ENCODE assay signal across 42 cellular contexts in genomic region chr19:53652476-53652875, GRCh38. TPM values are rescaled to one million over a fixed set of nuclear protein-coding genes. Genes with fewer than 3 reads are reported as not detected.
"Had no signal": no experiment of that assay in that cellular context is flagged by ENCODE, and none has a peak within 500 bp of the region (broad histone marks: within the 10 kb centered on the region; RNA-seq: fewer than 3 reads in every experiment).

No MANE protein-coding gene starts in this region.

- DNase-seq: activated effector memory CD4-positive, alpha-beta T cell treated with anti-CD3 and anti-CD28 coated beads, Interleukin-2, amount 50 U/mL, for 16 hours; activated effector memory CD4-positive, alpha-beta T cell treated with Interleukin-2 at 50 U/mL for 16 hours; activated gamma-delta T cell; activated gamma-delta T cell treated with Interleukin-2 at 50 U/mL for 16 hours; activated naive CD4-positive, alpha-beta T cell; activated naive CD4-positive, alpha-beta T cell treated with anti-CD3 and anti-CD28 coated beads for 36 hours; activated naive CD4-positive, alpha-beta T cell treated with anti-CD3 and anti-CD28 coated beads, Interleukin-2, amount 10 ng/mL, durations not matched to agents 7 days and 5 days; activated naive CD4-positive, alpha-beta T cell treated with anti-CD3 and anti-CD28 coated beads, Interleukin-2, amount 50 U/mL, for 16 hours; activated naive CD4-positive, alpha-beta T cell treated with Interleukin-2 at 50 U/mL for 16 hours; activated naive CD8-positive, alpha-beta T cell treated with anti-CD3 and anti-CD28 coated beads for 36 hours; activated naive CD8-positive, alpha-beta T cell treated with anti-CD3 and anti-CD28 coated beads, Interleukin-2, amount 10 ng/mL, durations not matched to agents 7 days and 5 days; activated naive CD8-positive, alpha-beta T cell treated with anti-CD3 and anti-CD28 coated beads, Interleukin-2, amount 50 U/mL, for 24 hours; activated T-cell treated with anti-CD3 and anti-CD28 coated beads, Interleukin-2, amount 50 U/mL, for 1 hour; activated T-cell treated with anti-CD3 and anti-CD28 coated beads, Interleukin-2, amount 50 U/mL, for 24 hours; activated T-cell treated with anti-CD3 and anti-CD28 coated beads, Interleukin-2, amount 50 U/mL, for 4 hours; activated T-cell treated with anti-CD3 and anti-CD28 coated beads, Interleukin-2, amount 50 U/mL, for 48 hours; activated T-cell treated with anti-CD3 and anti-CD28 coated beads, Interleukin-2, amount 50 U/mL, for 72 hours; adrenal gland; amniotic stem cell; amygdala; anterior cingulate cortex; aorta; body of pancreas; brain microvascular endothelial cell; caudate nucleus; central memory CD4-positive, alpha-beta T cell; cerebellar nuclear complex had no signal

- ATAC-seq: activated naive CD4-positive, alpha-beta T cell treated with anti-CD3 and anti-CD28 coated beads, Interleukin-2, amount 50 U/mL, for 72 hours; activated naive CD8-positive, alpha-beta T cell treated with anti-CD3 and anti-CD28 coated beads, Interleukin-2, amount 50 U/mL, for 24 hours; activated T-cell treated with anti-CD3 and anti-CD28 coated beads, Interleukin-2, amount 50 U/mL, for 4 hours; activated T-cell treated with anti-CD3 and anti-CD28 coated beads, Interleukin-2, amount 50 U/mL, for 72 hours; activated T-helper 17 cell treated with anti-CD3 and anti-CD28 coated beads, Interleukin-2, amount 50 U/mL, for 72 hours; body of pancreas had no signal

- H3K27ac ChIP-seq: adrenal gland, ascending aorta, body of pancreas, brain microvascular endothelial cell, breast epithelium, cardiac muscle cell had no signal

- H3K27me3 ChIP-seq: adrenal gland, ascending aorta, body of pancreas, brain microvascular endothelial cell, breast epithelium, cardiac muscle cell had no signal

- H3K4me3 Mint-ChIP-seq: activated naive CD4-positive, alpha-beta T cell treated with anti-CD3 and anti-CD28 coated beads for 36 hours; activated naive CD4-positive, alpha-beta T cell treated with anti-CD3 and anti-CD28 coated beads, Interleukin-2, amount 10 ng/mL, durations not matched to agents 7 days and 5 days; activated naive CD4-positive, alpha-beta T cell treated with anti-CD3 and anti-CD28 coated beads, Interleukin-2, amount 50 U/mL, for 24 hours; activated naive CD8-positive, alpha-beta T cell; activated naive CD8-positive, alpha-beta T cell treated with anti-CD3 and anti-CD28 coated beads for 36 hours; activated naive CD8-positive, alpha-beta T cell treated with anti-CD3 and anti-CD28 coated beads, Interleukin-2, amount 10 ng/mL, durations not matched to agents 7 days and 5 days; activated naive CD8-positive, alpha-beta T cell treated with anti-CD3 and anti-CD28 coated beads, Interleukin-2, amount 50 U/mL, for 24 hours; activated T-cell treated with anti-CD3 and anti-CD28 coated beads, Interleukin-2, amount 50 U/mL, for 24 hours; activated T-cell treated with anti-CD3 and anti-CD28 coated beads, Interleukin-2, amount 50 U/mL, for 4 hours; activated T-cell treated with anti-CD3 and anti-CD28 coated beads, Interleukin-2, amount 50 U/mL, for 72 hours; activated T-helper 1 cell treated with anti-CD3 and anti-CD28 coated beads, Interleukin-12 subunit alpha, Interleukin-12 subunit beta, Interleukin-2, Interleukin-4 antibody, amounts not matched to agents 30 ng/mL and 10 ng/mL and 1 ng/mL, durations not matched to agents 14 hours and 24 hours and 36 hours; activated T-helper 17 cell treated with anti-CD3 and anti-CD28 coated beads, Interleukin-2, amount 50 U/mL, for 72 hours; brain; central memory CD8-positive, alpha-beta T cell had no signal

- H3K4me3 ChIP-seq: adrenal gland, ascending aorta, body of pancreas, breast epithelium, cardiac muscle cell had no signal

- H3K27ac Mint-ChIP-seq: activated naive CD4-positive, alpha-beta T cell treated with anti-CD3 and anti-CD28 coated beads for 36 hours; activated naive CD4-positive, alpha-beta T cell treated with anti-CD3 and anti-CD28 coated beads, Interleukin-2, amount 10 ng/mL, durations not matched to agents 7 days and 5 days; activated naive CD4-positive, alpha-beta T cell treated with anti-CD3 and anti-CD28 coated beads, Interleukin-2, amount 50 U/mL, for 24 hours; activated naive CD4-positive, alpha-beta T cell treated with anti-CD3 and anti-CD28 coated beads, Interleukin-2, amount 50 U/mL, for 72 hours; activated naive CD8-positive, alpha-beta T cell; activated naive CD8-positive, alpha-beta T cell treated with anti-CD3 and anti-CD28 coated beads for 36 hours; activated naive CD8-positive, alpha-beta T cell treated with anti-CD3 and anti-CD28 coated beads, Interleukin-2, amount 10 ng/mL, durations not matched to agents 7 days and 5 days; activated naive CD8-positive, alpha-beta T cell treated with anti-CD3 and anti-CD28 coated beads, Interleukin-2, amount 50 U/mL, for 24 hours; activated T-cell treated with anti-CD3 and anti-CD28 coated beads, Interleukin-2, amount 50 U/mL, for 24 hours; activated T-cell treated with anti-CD3 and anti-CD28 coated beads, Interleukin-2, amount 50 U/mL, for 72 hours; activated T-helper 1 cell treated with anti-CD3 and anti-CD28 coated beads, Interleukin-12 subunit alpha, Interleukin-12 subunit beta, Interleukin-2, Interleukin-4 antibody, amounts not matched to agents 30 ng/mL and 10 ng/mL and 1 ng/mL, durations not matched to agents 14 hours and 24 hours and 36 hours; activated T-helper 17 cell treated with anti-CD3 and anti-CD28 coated beads, Interleukin-2, amount 50 U/mL, for 72 hours; activated T-helper 2 cell treated with anti-CD3 and anti-CD28 coated beads, Interferon-gamma antibody, Interleukin-2, Interleukin-4, amounts not matched to agents 10 μg/mL and 5 μg/mL and 100 μg/mL, durations not matched to agents 14 hours and 24 hours and 36 hours; brain had no signal

- H3K9me3 ChIP-seq: adrenal gland had no signal

- H3K27me3 Mint-ChIP-seq: activated naive CD4-positive, alpha-beta T cell treated with anti-CD3 and anti-CD28 coated beads, Interleukin-2, amount 10 ng/mL, durations not matched to agents 7 days and 5 days; activated naive CD4-positive, alpha-beta T cell treated with anti-CD3 and anti-CD28 coated beads, Interleukin-2, amount 50 U/mL, for 24 hours; activated naive CD8-positive, alpha-beta T cell; activated naive CD8-positive, alpha-beta T cell treated with anti-CD3 and anti-CD28 coated beads for 36 hours; activated naive CD8-positive, alpha-beta T cell treated with anti-CD3 and anti-CD28 coated beads, Interleukin-2, amount 10 ng/mL, durations not matched to agents 7 days and 5 days; activated naive CD8-positive, alpha-beta T cell treated with anti-CD3 and anti-CD28 coated beads, Interleukin-2, amount 50 U/mL, for 24 hours; activated T-cell treated with anti-CD3 and anti-CD28 coated beads, Interleukin-2, amount 50 U/mL, for 24 hours; activated T-helper 17 cell treated with anti-CD3 and anti-CD28 coated beads, Interleukin-2, amount 50 U/mL, for 72 hours; central memory CD8-positive, alpha-beta T cell had no signal

- H3K4me1 Mint-ChIP-seq: activated naive CD4-positive, alpha-beta T cell treated with anti-CD3 and anti-CD28 coated beads, Interleukin-2, amount 10 ng/mL, durations not matched to agents 7 days and 5 days; activated naive CD4-positive, alpha-beta T cell treated with anti-CD3 and anti-CD28 coated beads, Interleukin-2, amount 50 U/mL, for 24 hours; activated naive CD8-positive, alpha-beta T cell treated with anti-CD3 and anti-CD28 coated beads for 36 hours; activated naive CD8-positive, alpha-beta T cell treated with anti-CD3 and anti-CD28 coated beads, Interleukin-2, amount 10 ng/mL, durations not matched to agents 7 days and 5 days; activated naive CD8-positive, alpha-beta T cell treated with anti-CD3 and anti-CD28 coated beads, Interleukin-2, amount 50 U/mL, for 24 hours; activated T-helper 17 cell treated with anti-CD3 and anti-CD28 coated beads, Interleukin-2, amount 50 U/mL, for 72 hours; brain; central memory CD8-positive, alpha-beta T cell had no signal

- H3K4me1 ChIP-seq: adrenal gland, ascending aorta, body of pancreas, breast epithelium had no signal

- H3K36me3 Mint-ChIP-seq: brain had no signal

- H3K36me3 ChIP-seq: adrenal gland, ascending aorta, brain microvascular endothelial cell, breast epithelium, cardiac muscle cell had no signal

RNA-seq across cellular contexts. Expression of gene DPRX, which starts 20.7 kb away (rescaled TPM):
- total RNA-seq: activated naive CD4-positive, alpha-beta T cell treated with anti-CD3 and anti-CD28 coated beads for 36 hours; activated naive CD4-positive, alpha-beta T cell treated with anti-CD3 and anti-CD28 coated beads, Interleukin-2, amount 50 U/mL, for 72 hours; activated naive CD8-positive, alpha-beta T cell treated with anti-CD3 and anti-CD28 coated beads for 36 hours; activated naive CD8-positive, alpha-beta T cell treated with anti-CD3 and anti-CD28 coated beads, Interleukin-2, amount 10 ng/mL, durations not matched to agents 7 days and 5 days; activated T-cell treated with anti-CD3 and anti-CD28 coated beads, Interleukin-2, amount 50 U/mL, for 4 hours; activated T-cell treated with anti-CD3 and anti-CD28 coated beads, Interleukin-2, amount 50 U/mL, for 72 hours; activated T-helper 1 cell treated with anti-CD3 and anti-CD28 coated beads, Interleukin-12 subunit alpha, Interleukin-12 subunit beta, Interleukin-2, Interleukin-4 antibody, amounts not matched to agents 30 ng/mL and 10 ng/mL and 1 ng/mL, durations not matched to agents 14 hours and 24 hours and 36 hours; activated T-helper 17 cell treated with anti-CD3 and anti-CD28 coated beads, Interleukin-2, amount 50 U/mL, for 72 hours; activated T-helper 2 cell treated with anti-CD3 and anti-CD28 coated beads, Interferon-gamma antibody, Interleukin-2, Interleukin-4, amounts not matched to agents 10 μg/mL and 5 μg/mL and 100 μg/mL, durations not matched to agents 14 hours and 24 hours and 36 hours; adrenal gland; aorta; ascending aorta; astrocyte; body of pancreas; breast epithelium; bronchial epithelial cell; cardiac muscle cell; cerebellum; chondrocyte had no signal
- polyA plus RNA-seq: adrenal gland, aorta, cardiac muscle cell had no signal
